ENCODE assay signal across 33 cellular contexts in the genomic region with DNA sequence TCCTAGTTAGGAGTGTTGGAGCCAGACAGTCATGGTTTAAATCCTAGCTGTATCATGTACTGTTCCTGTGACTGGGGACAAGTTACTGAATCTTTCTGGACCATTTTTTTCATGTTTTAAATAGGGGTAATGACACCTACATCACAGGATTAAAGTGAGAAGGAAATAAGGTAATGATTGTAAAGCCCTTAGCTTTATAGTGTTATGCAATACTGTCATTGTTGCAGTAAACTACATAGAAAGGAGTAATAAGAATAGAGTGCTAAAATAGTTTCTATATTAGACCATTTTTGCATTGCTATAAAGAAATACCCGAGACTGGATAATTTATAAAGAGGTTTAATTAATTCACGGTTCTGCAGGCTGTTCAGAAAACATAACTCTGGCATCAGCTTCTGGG.
"Had no signal": no experiment of that assay in that cellular context is flagged by ENCODE, and none has a peak within 500 bp of the region (broad histone marks: within the 10 kb centered on the region; RNA-seq: fewer than 3 reads in every experiment).

No MANE protein-coding gene starts in this region.

- H3K36me3 ChIP-seq: breast epithelium had no signal

- H3K27me3 Mint-ChIP-seq: activated B cell treated with CpG ODN at 0.5 μM for 24 hours; activated CD8-positive, alpha-beta T cell treated with anti-CD3 and anti-CD28 coated beads for 36 hours; activated naive CD4-positive, alpha-beta T cell treated with anti-CD3 and anti-CD28 coated beads, Interleukin-2, amount 50 U/mL, for 24 hours; activated naive CD8-positive, alpha-beta T cell treated with anti-CD3 and anti-CD28 coated beads, Interleukin-2, amount 10 ng/mL, durations not matched to agents 7 days and 5 days; IgD-negative memory B cell; T-cell; T-helper 17 cell had no signal

- ATAC-seq: activated CD8-positive, alpha-beta T cell treated with anti-CD3 and anti-CD28 coated beads for 36 hours; activated T-cell treated with anti-CD3 and anti-CD28 coated beads, Interleukin-2, amount 50 U/mL, for 72 hours; body of pancreas; PC-3; Right ventricle myocardium inferior; SK-N-SH treated with all-trans-retinoic acid at 6 μM for 48 hours; T-cell; T-helper 17 cell had no signal

- H3K9me3 Mint-ChIP-seq: activated B cell treated with CpG ODN at 0.5 μM for 24 hours; activated naive CD4-positive, alpha-beta T cell treated with anti-CD3 and anti-CD28 coated beads, Interleukin-2, amount 50 U/mL, for 24 hours had no signal

- DNase-seq: activated B cell treated with CpG ODN at 0.5 μM for 24 hours; activated CD4-positive, alpha-beta T cell treated with anti-CD3 and anti-CD28 coated beads for 4 hours; activated CD4-positive, alpha-beta T cell treated with anti-CD3 and anti-CD28 coated beads, Interleukin-2, amount 50 U/mL, for 4 hours; activated CD4-positive, CD25-positive, alpha-beta regulatory T cell treated with anti-CD3 and anti-CD28 coated beads, Interleukin-2, amount 50 U/mL, for 72 hours; activated CD8-positive, alpha-beta T cell treated with anti-CD3 and anti-CD28 coated beads for 36 hours; activated gamma-delta T cell; activated naive CD4-positive, alpha-beta T cell treated with Interleukin-2 at 50 U/mL for 16 hours; activated naive CD8-positive, alpha-beta T cell treated with anti-CD3 and anti-CD28 coated beads, Interleukin-2, amount 10 ng/mL, durations not matched to agents 7 days and 5 days; activated T-cell treated with anti-CD3 and anti-CD28 coated beads, Interleukin-2, amount 50 U/mL, for 1 hour; activated T-cell treated with anti-CD3 and anti-CD28 coated beads, Interleukin-2, amount 50 U/mL, for 72 hours; body of pancreas; Kasumi-1; KG1; MG63; NCI-H1105; NCI-H1436 treated with DMSO at 0.1 percent for 48 hours; NCI-H1694 treated with DMSO at 0.1 percent for 48 hours; NCI-H2029; NCI-H345; NCI-H524 treated with DMSO at 0.1 percent for 48 hours; NK-92 treated with Interleukin-12 subunit alpha and Interleukin-12 subunit beta, amount 100 ng/mL, for 24 hours; PC-3; SIG-M5; T-cell; T-helper 17 cell had no signal

- H3K4me3 ChIP-seq: body of pancreas, breast epithelium, MG63 had no signal

- H3K27me3 ChIP-seq: body of pancreas, breast epithelium, MG63 had no signal

- H3K4me3 Mint-ChIP-seq: activated B cell treated with CpG ODN at 0.5 μM for 24 hours; activated CD8-positive, alpha-beta T cell treated with anti-CD3 and anti-CD28 coated beads for 36 hours; activated naive CD4-positive, alpha-beta T cell treated with anti-CD3 and anti-CD28 coated beads, Interleukin-2, amount 50 U/mL, for 24 hours; activated naive CD8-positive, alpha-beta T cell treated with anti-CD3 and anti-CD28 coated beads, Interleukin-2, amount 10 ng/mL, durations not matched to agents 7 days and 5 days; activated T-cell treated with anti-CD3 and anti-CD28 coated beads, Interleukin-2, amount 50 U/mL, for 72 hours; IgD-negative memory B cell; T-cell; T-helper 17 cell had no signal

- H3K9me3 ChIP-seq: body of pancreas, breast epithelium had no signal

- H3K27ac Mint-ChIP-seq: activated B cell treated with CpG ODN at 0.5 μM for 24 hours; activated CD8-positive, alpha-beta T cell treated with anti-CD3 and anti-CD28 coated beads for 36 hours; activated naive CD4-positive, alpha-beta T cell treated with anti-CD3 and anti-CD28 coated beads, Interleukin-2, amount 50 U/mL, for 24 hours; activated naive CD8-positive, alpha-beta T cell treated with anti-CD3 and anti-CD28 coated beads, Interleukin-2, amount 10 ng/mL, durations not matched to agents 7 days and 5 days; activated T-cell treated with anti-CD3 and anti-CD28 coated beads, Interleukin-2, amount 50 U/mL, for 72 hours; activated T-helper 2 cell treated with anti-CD3 and anti-CD28 coated beads, Interferon-gamma antibody, Interleukin-2, Interleukin-4, amounts not matched to agents 10 μg/mL and 5 μg/mL and 100 μg/mL, durations not matched to agents 14 hours and 24 hours and 36 hours; IgD-negative memory B cell; T-cell; T-helper 17 cell had no signal

- H3K27ac ChIP-seq: body of pancreas, breast epithelium, RWPE1, VCaP had no signal
